ENCODE assay signal across 8 cellular contexts in the genomic region with DNA sequence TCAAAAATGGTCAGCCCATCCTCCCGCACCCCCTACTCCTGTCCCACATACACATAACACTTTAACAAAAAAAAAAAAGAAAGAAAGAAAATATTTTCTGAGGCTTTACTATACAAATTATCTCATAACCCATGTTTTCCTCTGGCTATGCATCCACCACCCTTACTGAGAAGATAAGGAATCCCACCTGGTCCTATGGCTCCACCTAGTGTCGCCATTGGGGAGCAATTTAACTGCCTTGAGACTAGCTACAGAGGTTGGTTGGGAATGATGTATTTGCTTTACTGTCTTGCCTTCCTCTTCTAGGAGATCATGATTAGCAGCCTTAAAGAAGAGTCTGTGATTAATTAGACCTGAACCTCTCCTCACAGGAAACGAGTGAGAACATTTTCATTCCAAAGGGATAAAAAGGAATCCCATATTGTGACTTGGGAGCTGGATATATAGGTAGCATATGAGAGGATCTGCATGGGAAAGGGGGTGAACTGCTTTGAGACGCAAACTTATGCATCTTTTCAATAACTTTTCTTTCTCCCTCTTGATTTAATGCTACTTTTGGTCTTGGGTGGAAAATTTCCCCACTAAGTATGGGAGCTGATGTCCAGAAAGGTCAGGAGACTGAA.
DNase-seq lines count a peak whose midpoint lies in the region; ATAC-seq, FAIRE-seq and TF ChIP-seq lines count a peak whose summit lies in the region.

No MANE protein-coding gene starts in this region.

- no peaks in the 10 kb centered on the region for H3K4me1 ChIP-seq in SK-N-SH (ENCODE audit: control insufficient read depth in 1 of 2, insufficient read depth in 2 of 2, low read depth in 1 of 2, low read length in 1 of 2)
- H3K4me1 ChIP-seq in prostate gland (replicated peaks), result no peaks in the 10 kb centered on the region

- CTCF ChIA-PET in SK-N-SH (lab: Yijun Ruan, JAX), result interaction anchor here (0.6 to 2.9 kb wide), 19 partner anchors 9 to 1201 kb away, joined by 3 to 12 read pairs (median 4); partner anchors contain the start of gene GHR

- H3K4me2 ChIP-seq in SK-N-SH, result no peak overlapping the region

- peak; percentile 57 for FAIRE-seq in GM12892 (lab: Jason Lieb, UNC)

- DNase-seq in GM12892 (ENCODE audit: insufficient read length), result peak; percentile 27
- peak; percentile 87 for DNase-seq in NAMALWA (ENCODE audit: low spot score)
- peak; percentile 57 for DNase-seq in SK-N-SH
- peak; percentile 57 for DNase-seq in activated naive CD8-positive, alpha-beta T cell treated with anti-CD3 and anti-CD28 coated beads for 36 hours
- peak; percentile 67 for DNase-seq in Right ventricle myocardium superior
- peak; percentile 82 for DNase-seq in prostate gland (ENCODE audit: low spot score)
- DNase-seq in mesenteric fat pad (ENCODE audit: low spot score), result no peak

- H3K27ac Mint-ChIP-seq in activated naive CD8-positive, alpha-beta T cell treated with anti-CD3 and anti-CD28 coated beads for 36 hours, result no peak overlapping the region

- TF ChIP-seq RAD21 in SK-N-SH (IDR thresholded peaks at IDR 0.05; ENCODE audit: low read length), result peak; percentile 79

- POLR2A ChIA-PET in SK-N-SH (lab: Yijun Ruan, JAX), result no interaction called here

- no peak overlapping the region for H3K4me3 Mint-ChIP-seq in activated naive CD8-positive, alpha-beta T cell treated with anti-CD3 and anti-CD28 coated beads for 36 hours

- H3K9me3 Mint-ChIP-seq in activated naive CD8-positive, alpha-beta T cell treated with anti-CD3 and anti-CD28 coated beads for 36 hours, result no peaks in the 10 kb centered on the region

- no peaks in the 10 kb centered on the region for H3K36me3 Mint-ChIP-seq in activated naive CD8-positive, alpha-beta T cell treated with anti-CD3 and anti-CD28 coated beads for 36 hours

- TF ChIP-seq POLR2A in GM12892 (IDR thresholded peaks at IDR 0.05; ENCODE audit: low read depth, low read length), result no peak
- TF ChIP-seq POLR2A in prostate gland (IDR thresholded peaks at IDR 0.05), result no peak

- H3K4me3 ChIP-seq in SK-N-SH (ENCODE audit: low read depth in 2 of 2, low read length in 1 of 2) (no peak overlapping the region), prostate gland (no peak overlapping the region)

- H3K4me1 Mint-ChIP-seq in activated naive CD8-positive, alpha-beta T cell treated with anti-CD3 and anti-CD28 coated beads for 36 hours, result no peaks in the 10 kb centered on the region

- no peaks in the 10 kb centered on the region for H3K79me2 ChIP-seq in SK-N-SH (ENCODE audit: insufficient read depth)

- intact Hi-C loops in Right ventricle myocardium superior (cut with DNase I), result loop anchor here (5.0 to 10.0 kb wide), 2 partner anchors 82 to 115 kb away; no protein-coding TSS in a partner anchor
- intact Hi-C loops in prostate gland (cut with DNase I), result no loop called here

- H3K27ac ChIP-seq in SK-N-SH (ENCODE audit: low read depth in 2 of 2, low read length in 1 of 2) (no peak overlapping the region), prostate gland (no peak overlapping the region)

- H3K27me3 ChIP-seq in SK-N-SH (ENCODE audit: insufficient read depth) (peaks cover 19% of the 10 kb centered on the region; the same call in 1 of the 2 replicates), prostate gland (replicated peaks; ENCODE audit: insufficient read depth) (no peaks in the 10 kb centered on the region)

- no peak overlapping the region for H3K9ac ChIP-seq in SK-N-SH

- H3K9me2 ChIP-seq in SK-N-SH, result no peaks in the 10 kb centered on the region

- 1% methylated on average over 4 of the region's 4 CpGs for WGBS in SK-N-SH (ENCODE audit: low lambda C conversion rate)
- 29% methylated on average over 4 of the region's 4 CpGs for WGBS in prostate gland

- H3K27me3 Mint-ChIP-seq in activated naive CD8-positive, alpha-beta T cell treated with anti-CD3 and anti-CD28 coated beads for 36 hours, result no peaks in the 10 kb centered on the region

- ATAC-seq in HG02610 (IDR thresholded peaks at IDR 0.05; ENCODE audit: unreplicated experiment) (peak; percentile 95), Right ventricle myocardium superior (ENCODE audit: poor library complexity) (peak; percentile 94)

- peak; percentile 79 for TF ChIP-seq CTCF in SK-N-SH (IDR thresholded peaks at IDR 0.05)
- peak; percentile 76 to 87 (median 79) for TF ChIP-seq CTCF in prostate gland (IDR thresholded peaks at IDR 0.05)

- H3K9me3 ChIP-seq in SK-N-SH (no peaks in the 10 kb centered on the region), prostate gland (no peaks in the 10 kb centered on the region)

- no peak for TF ChIP-seq EP300 in SK-N-SH (IDR thresholded peaks at IDR 0.05; ENCODE audit: borderline replicate concordance in 1 of 2, low read depth in 1 of 2, low read length in 1 of 2)

- H3K36me3 ChIP-seq in SK-N-SH (replicated peaks in 1 of 2; ENCODE audit: control insufficient read depth in 1 of 2, insufficient read depth in 2 of 2, low read length in 1 of 2) (no peaks in the 10 kb centered on the region), prostate gland (no peaks in the 10 kb centered on the region)

- H2AFZ ChIP-seq in SK-N-SH (ENCODE audit: low read depth), result no peak overlapping the region

- no peaks in the 10 kb centered on the region for H4K20me1 ChIP-seq in SK-N-SH (ENCODE audit: insufficient read depth)

- no peaks in the 10 kb centered on the region for H3F3A ChIP-seq in SK-N-SH (replicated peaks; ENCODE audit: insufficient read depth)

TF ChIP-seq in SK-N-SH, 30 proteins besides CTCF, POLR2A, EP300 and RAD21:
- TF ChIP-seq FOSL2 (IDR thresholded peaks at IDR 0.05; ENCODE audit: borderline replicate concordance, low read depth) (no peak), SMC3 (IDR thresholded peaks at IDR 0.05; ENCODE audit: low read depth, low read length) (peak; percentile 45)
